In genomic region chr1:158675563-158675962, GRCh38 we compare ENCODE assay signal across 16 cellular contexts. TPM values are rescaled to one million over a fixed set of nuclear protein-coding genes. Genes with fewer than 3 reads are reported as not detected.
DNase-seq lines count a peak whose midpoint lies in the region; ATAC-seq and TF ChIP-seq lines count a peak whose summit lies in the region.
"Had no signal": no experiment of that assay in that cellular context is flagged by ENCODE, and none has a peak within 500 bp of the region (broad histone marks: within the 10 kb centered on the region; RNA-seq: fewer than 3 reads in every experiment).

No MANE protein-coding gene starts in this region.

- peaks cover 10% of the 10 kb centered on the region; the same call in 1 of the 2 replicates for H3K27me3 ChIP-seq in PC-3 (ENCODE audit: low read length)
- H3K27me3 ChIP-seq in esophagus squamous epithelium = no peaks in the 10 kb centered on the region
- H3K27me3 ChIP-seq: BLaER1 treated with 17β-estradiol and CSF1 and Interleukin-3, amounts not matched to agents 10 nM and 100 nM had no signal

- no peaks in the 10 kb centered on the region for H3F3A ChIP-seq in PC-3 (ENCODE audit: low read length, unreplicated experiment)

- no peaks in the 10 kb centered on the region for H4K20me1 ChIP-seq in PC-3 (ENCODE audit: low read length)
- H4K20me1 ChIP-seq: BLaER1 treated with 17β-estradiol and CSF1 and Interleukin-3, amounts not matched to agents 10 nM and 100 nM had no signal

- H3K4me3 ChIP-seq in PC-3 (ENCODE audit: low read length) (no peak overlapping the region), epithelial cell of esophagus (ENCODE audit: low read length) (no peak overlapping the region), esophagus squamous epithelium (no peak overlapping the region)
- H3K4me3 ChIP-seq: BLaER1 treated with 17β-estradiol and CSF1 and Interleukin-3, amounts not matched to agents 10 nM and 100 nM had no signal

- TF ChIP-seq CTCF in PC-3 (conservative IDR thresholded peaks at IDR 0.05; ENCODE audit: low read depth, low read length) (no peak), epithelial cell of esophagus (IDR thresholded peaks at IDR 0.05; ENCODE audit: insufficient read depth, low read depth, low read length, missing control alignments) (no peak), esophagus squamous epithelium (IDR thresholded peaks at IDR 0.05) (no peak)

- POLR2A ChIA-PET in PC-3 (lab: Charles Lee; ENCODE audit: unreplicated experiment) = no interaction called here

- no peaks in the 10 kb centered on the region for H3K79me2 ChIP-seq in PC-3 (ENCODE audit: low read length)

- no peak overlapping the region for H3K4me2 ChIP-seq in PC-3 (ENCODE audit: low read length)
- H3K4me2 ChIP-seq: BLaER1 treated with 17β-estradiol and CSF1 and Interleukin-3, amounts not matched to agents 10 nM and 100 nM had no signal

- no peaks in the 10 kb centered on the region for H3K9me2 ChIP-seq in PC-3 (replicated peaks; ENCODE audit: low read length)

- H3K4me1 ChIP-seq in PC-3 (ENCODE audit: insufficient read depth, low read length) (no peaks in the 10 kb centered on the region), esophagus squamous epithelium (no peaks in the 10 kb centered on the region)

- peak; percentile 17 for DNase-seq in Daoy (ENCODE audit: low read depth)
- peak; percentile 39 for DNase-seq in PC-3
- DNase-seq in epithelial cell of esophagus (ENCODE audit: low read depth) = peak; percentile 32
- DNase-seq in NCI-H748 (lab: John Stamatoyannopoulos, UW; ENCODE audit: unreplicated experiment) = no peak
- no peak for DNase-seq in esophagus squamous epithelium (lab: John Stamatoyannopoulos, UW)
- DNase-seq: CD8-positive, alpha-beta T cell; COR-L47; GF-D8; H9 had no signal

- no peaks in the 10 kb centered on the region for H3K36me3 ChIP-seq in PC-3 (ENCODE audit: low read depth, low read length)
- H3K36me3 ChIP-seq in esophagus squamous epithelium = no peaks in the 10 kb centered on the region
- H3K36me3 ChIP-seq: BLaER1 treated with 17β-estradiol and CSF1 and Interleukin-3, amounts not matched to agents 10 nM and 100 nM had no signal

- ATAC-seq in PC-3 = peak; percentile 64
- no peak for ATAC-seq in GM19455 (IDR thresholded peaks at IDR 0.05; ENCODE audit: unreplicated experiment)
- ATAC-seq: CD8-positive, alpha-beta T cell had no signal

- TF ChIP-seq POLR2A in esophagus squamous epithelium (IDR thresholded peaks at IDR 0.05) = no peak

- H3K9ac ChIP-seq in PC-3 (ENCODE audit: low read length) = no peak overlapping the region
- H3K9ac ChIP-seq: BLaER1 treated with 17β-estradiol and CSF1 and Interleukin-3, amounts not matched to agents 10 nM and 100 nM had no signal

- H2AFZ ChIP-seq in PC-3 (ENCODE audit: low read length) = no peak overlapping the region

- no peak overlapping the region for H3K27ac ChIP-seq in PC-3 (ENCODE audit: low read length)
- H3K27ac ChIP-seq in esophagus squamous epithelium = no peak overlapping the region
- H3K27ac ChIP-seq: BLaER1 treated with 17β-estradiol and CSF1 and Interleukin-3, amounts not matched to agents 10 nM and 100 nM; HL-60 had no signal

- CTCF ChIA-PET in PC-3 (lab: Charles Lee) = no interaction called here

- intact Hi-C loops in PC-3 (cut with micrococcal nuclease) (no loop called here), esophagus squamous epithelium (cut with DNase I) (no loop called here)

- BruUV-seq in PC-3 (replicated peaks; lab: Mats Ljungman, UMichigan) = no TSS peak

- WGBS in esophagus squamous epithelium, 2 donors = 47 to 52% methylated on average over 1 of the region's 1 CpG

- H3K9me3 ChIP-seq in PC-3 (ENCODE audit: low read length) (no peaks in the 10 kb centered on the region), esophagus squamous epithelium (no peaks in the 10 kb centered on the region)
- H3K9me3 ChIP-seq: BLaER1 treated with 17β-estradiol and CSF1 and Interleukin-3, amounts not matched to agents 10 nM and 100 nM had no signal

RNA-seq across cellular contexts. Expression of gene SPTA1, which starts 11.0 kb away (rescaled TPM):
- total RNA-seq in Daoy (2014; rRNA removed; shearing (Covaris generic)) = 0.06 and 0.42 TPM in 2 replicates
- total RNA-seq in PC-3 (2014; rRNA removed) = not detected in 2 replicates
- total RNA-seq in esophagus squamous epithelium = under 1 TPM in 1 of 4 donors, not detected in 3; 0.32 TPM
- total RNA-seq: A172; B cell; CD8-positive, alpha-beta T cell; H1; H9; HT1080 had no signal

RNA-seq across cellular contexts. Expression of gene OR6K2, which starts 24.9 kb away (rescaled TPM):
- not detected in 2 replicates for total RNA-seq in Daoy (2014; rRNA removed; shearing (Covaris generic))
- total RNA-seq in PC-3 (2014; rRNA removed) (not detected in 2 replicates), esophagus squamous epithelium (not detected)
- total RNA-seq: A172; B cell; CD8-positive, alpha-beta T cell; H1; H9; HT1080 had no signal

RNA-seq across cellular contexts. Expression of gene OR6K3, which starts 45.0 kb away (rescaled TPM):
- not detected in 2 replicates for total RNA-seq in Daoy (2014; rRNA removed; shearing (Covaris generic))
- not detected in 2 replicates for total RNA-seq in PC-3 (2014; rRNA removed)
- total RNA-seq in esophagus squamous epithelium = not detected
- total RNA-seq: A172; B cell; CD8-positive, alpha-beta T cell; H1; H9; HT1080 had no signal

Comparison
In these comparisons a context has a peak if more than half of its experiments do, and no peak if none do; other contexts are left out.
1. DNase-seq: peak in Daoy (single experiment), PC-3 (single experiment) and epithelial cell of esophagus (single experiment); none in NCI-H748 (single experiment) and esophagus squamous epithelium (single experiment).